ENCODE assay signal across 8 cellular contexts in genomic region chr2:207163053-207163814, GRCh38. TPM values are rescaled to one million over a fixed set of nuclear protein-coding genes. Genes with fewer than 3 reads are reported as not detected.
A peak's percentile ranks its signal among the peaks of the same experiment; 100 is the strongest.
DNase-seq lines count a peak whose midpoint lies in the region; ATAC-seq and TF ChIP-seq lines count a peak whose summit lies in the region.

No MANE protein-coding gene starts in this region.

- TF ChIP-seq CTCF in Caco-2 (IDR thresholded peaks at IDR 0.05; ENCODE audit: insufficient read depth in 1 of 2, low read depth in 1 of 2, low read length in 1 of 2, severe bottlenecking in 1 of 2, unreplicated experiment in 1 of 2) = no peak
- TF ChIP-seq CTCF in KMS-11 (conservative IDR thresholded peaks at IDR 0.05; ENCODE audit: low read depth, low read length) = no peak
- TF ChIP-seq CTCF in adrenal gland (IDR thresholded peaks at IDR 0.05) = no peak
- TF ChIP-seq CTCF in right atrium auricular region (IDR thresholded peaks at IDR 0.05) = no peak

- peaks cover 13% of the 10 kb centered on the region for H3K36me3 Mint-ChIP-seq in Caco-2 (ENCODE audit: insufficient read depth, unreplicated experiment)

- H3K27me3 Mint-ChIP-seq in Caco-2 (ENCODE audit: insufficient read depth, unreplicated experiment) = peaks cover 14% of the 10 kb centered on the region

- POLR2A ChIA-PET in Caco-2 (lab: Charles Lee) = no interaction called here

- TF ChIP-seq POLR2A in adrenal gland (IDR thresholded peaks at IDR 0.05) = peak in 1 of 2 donors; percentile 93

- DNase-seq in Caco-2 (peak in 1 of 2 experiments; percentile 15), adrenal gland (peak in 6 of 7 donors; percentile 39 to 73 (median 60)), right atrium auricular region (ENCODE audit: low spot score) (no peak), GOT3 (lab: John Stamatoyannopoulos, UW) (no peak), superior temporal gyrus (ENCODE audit: extremely low spot score) (no peak)

- H4K20me1 ChIP-seq in KMS-11 (ENCODE audit: insufficient read depth) = no peaks in the 10 kb centered on the region

- H3K4me1 Mint-ChIP-seq in Caco-2 (ENCODE audit: low read depth, unreplicated experiment) = peaks cover 9% of the 10 kb centered on the region

- H3K27ac Mint-ChIP-seq in Caco-2 (ENCODE audit: unreplicated experiment) = no peak overlapping the region

- peak overlapping the region; percentile 90 for H3K4me3 Mint-ChIP-seq in Caco-2 (ENCODE audit: unreplicated experiment)

- H3K27ac ChIP-seq in KMS-11 = no peak overlapping the region
- peak overlapping the region; percentile 87 to 100 (median 100) for H3K27ac ChIP-seq in adrenal gland
- H3K27ac ChIP-seq in right atrium auricular region = peak overlapping the region; percentile 100
- H3K27ac ChIP-seq in rectal smooth muscle tissue (ENCODE audit: low read depth, low read length) = peak overlapping the region; percentile 94

- H3K36me3 ChIP-seq in Caco-2 (ENCODE audit: control insufficient read depth, insufficient read depth, low read length) = no peaks in the 10 kb centered on the region
- no peaks in the 10 kb centered on the region for H3K36me3 ChIP-seq in KMS-11 (ENCODE audit: insufficient read depth)
- H3K36me3 ChIP-seq in adrenal gland (replicated peaks in 1 of 2) = no peaks in the 10 kb centered on the region
- no peaks in the 10 kb centered on the region for H3K36me3 ChIP-seq in right atrium auricular region
- no peaks in the 10 kb centered on the region for H3K36me3 ChIP-seq in rectal smooth muscle tissue (ENCODE audit: control insufficient read depth, insufficient read depth, low read length)

- no TSS peak for BruUV-seq in Caco-2 (replicated peaks; lab: Mats Ljungman, UMichigan)

- H3K4me1 ChIP-seq in Caco-2 (peaks cover 10% of the 10 kb centered on the region; the same call in 1 of the 2 replicates), KMS-11 (ENCODE audit: low read depth, poor library complexity, severe bottlenecking) (peaks cover 25% of the 10 kb centered on the region), adrenal gland (replicated peaks in 1 of 2) (peaks cover 55 to 60% of the 10 kb centered on the region in 2 donors), right atrium auricular region (peaks cover 0 to 60% of the 10 kb centered on the region in 2 donors), rectal smooth muscle tissue (ENCODE audit: control insufficient read depth, insufficient read depth, low read length) (peaks cover 36% of the 10 kb centered on the region)

- no peaks in the 10 kb centered on the region for H3K9me3 Mint-ChIP-seq in Caco-2 (ENCODE audit: unreplicated experiment)

- 19 to 38% (median 33%) methylated on average over 8 of the region's 8 CpGs for WGBS in adrenal gland, 4 donors

- peaks cover 48% of the 10 kb centered on the region for H3K79me2 ChIP-seq in KMS-11 (ENCODE audit: insufficient read depth, low read depth)

- H3K4me3 ChIP-seq in Caco-2 (ENCODE audit: low read depth, low read length) (no peak overlapping the region), KMS-11 (IDR thresholded peaks at IDR 0.05; ENCODE audit: insufficient read depth, low read depth, low read length) (no peak overlapping the region), adrenal gland (peak overlapping the region in 3 of 4 donors; percentile 57 to 84 (median 57)), right atrium auricular region (peak overlapping the region; percentile 61 to 85), rectal smooth muscle tissue (ENCODE audit: low read length) (peak overlapping the region; percentile 93)

- intact Hi-C loops in Caco-2 (cut with micrococcal nuclease; ENCODE audit: unreplicated experiment) = no loop called here
- intact Hi-C loops in adrenal gland (cut with DNase I) = loop anchor here (10.0 kb wide), 1 partner anchor 312 kb away; no protein-coding TSS in a partner anchor

- no peak overlapping the region for H2AFZ ChIP-seq in KMS-11 (ENCODE audit: low read depth)

- no peak overlapping the region for H3K9ac ChIP-seq in KMS-11
- H3K9ac ChIP-seq in rectal smooth muscle tissue (ENCODE audit: low read length) = no peak overlapping the region

- ATAC-seq in GM18519 (IDR thresholded peaks at IDR 0.05; ENCODE audit: low FRiP score, unreplicated experiment) = no peak

- H3K27me3 ChIP-seq in Caco-2 (replicated peaks; ENCODE audit: control insufficient read depth, insufficient read depth, low read length) (peaks cover 10% of the 10 kb centered on the region), KMS-11 (ENCODE audit: insufficient read depth, low read depth) (no peaks in the 10 kb centered on the region), adrenal gland (no peaks in the 10 kb centered on the region), right atrium auricular region (no peaks in the 10 kb centered on the region), rectal smooth muscle tissue (ENCODE audit: control insufficient read depth, insufficient read depth, low read length) (no peaks in the 10 kb centered on the region)

- H3K4me2 ChIP-seq in KMS-11 = peak overlapping the region; percentile 64; the same call in 1 of the 2 replicates

- H3K9me3 ChIP-seq in Caco-2 (no peaks in the 10 kb centered on the region), adrenal gland (replicated peaks in 1 of 3) (no peaks in the 10 kb centered on the region), right atrium auricular region (no peaks in the 10 kb centered on the region)

- CTCF ChIA-PET in Caco-2 (lab: Charles Lee) = interaction anchor here (0.5 kb wide), 1 partner anchor 103 kb away, joined by 7 read pairs; no protein-coding TSS in a partner anchor

RNA-seq across cellular contexts. Expression of gene KLF7, which starts 2.5 kb away (rescaled TPM):
- 0.36 and 1.2 TPM in 2 replicates for total RNA-seq in Caco-2 (2022)
- total RNA-seq in adrenal gland = 10 to 100 TPM; 11.9 to 45.9 (median 25.7) TPM
- 10 to 100 TPM in 1 of 3 donors, 1 to 10 TPM in 2; 3.6 to 17.0 (median 6.8) TPM for polyA plus RNA-seq in adrenal gland
- 10 to 100 TPM; 13.5 to 29.9 TPM for total RNA-seq in right atrium auricular region

Comparison
In these comparisons a context has a peak if more than half of its experiments do, and no peak if none do; other contexts are left out.
1. DNase-seq: peak in adrenal gland (6 of 7); none in right atrium auricular region (single experiment), GOT3 (single experiment) and superior temporal gyrus (single experiment).
2. H3K4me3 ChIP-seq: peak in adrenal gland (3 of 4), right atrium auricular region (2 of 2) and rectal smooth muscle tissue (single experiment); none in Caco-2 (single experiment) and KMS-11 (single experiment).